16 cellular contexts compared by ENCODE assay signal in genomic region chr6:925656-926213, GRCh38.
DNase-seq lines count a peak whose midpoint lies in the region; ATAC-seq and TF ChIP-seq lines count a peak whose summit lies in the region.
"Had no signal": no experiment of that assay in that cellular context is flagged by ENCODE, and none has a peak within 500 bp of the region (broad histone marks: within the 10 kb centered on the region; RNA-seq: fewer than 3 reads in every experiment).

No MANE protein-coding gene starts in this region.

- no peaks in the 10 kb centered on the region for H3K36me3 Mint-ChIP-seq in activated CD8-positive, alpha-beta memory T cell treated with anti-CD3 and anti-CD28 coated beads, Interleukin-2, amount 10 ng/mL, durations not matched to agents 7 days and 5 days
- peaks cover 3% of the 10 kb centered on the region for H3K36me3 Mint-ChIP-seq in nephron progenitor cell (ENCODE audit: low read depth)
- no peaks in the 10 kb centered on the region for H3K36me3 Mint-ChIP-seq in activated naive CD4-positive, alpha-beta T cell treated with anti-CD3 and anti-CD28 coated beads, Interleukin-2, amount 10 ng/mL, durations not matched to agents 7 days and 5 days
- H3K36me3 Mint-ChIP-seq: CD14-positive monocyte; CD8-positive, alpha-beta T cell had no signal

- H3K4me3 Mint-ChIP-seq in activated CD8-positive, alpha-beta memory T cell treated with anti-CD3 and anti-CD28 coated beads, Interleukin-2, amount 10 ng/mL, durations not matched to agents 7 days and 5 days = no peak overlapping the region
- H3K4me3 Mint-ChIP-seq in nephron progenitor cell = no peak overlapping the region
- H3K4me3 Mint-ChIP-seq in activated naive CD4-positive, alpha-beta T cell treated with anti-CD3 and anti-CD28 coated beads, Interleukin-2, amount 10 ng/mL, durations not matched to agents 7 days and 5 days = no peak overlapping the region
- H3K4me3 Mint-ChIP-seq: CD14-positive monocyte; CD8-positive, alpha-beta T cell had no signal

- H3K27ac Mint-ChIP-seq in activated CD8-positive, alpha-beta memory T cell treated with anti-CD3 and anti-CD28 coated beads, Interleukin-2, amount 10 ng/mL, durations not matched to agents 7 days and 5 days = no peak overlapping the region
- peak overlapping the region; percentile 29 for H3K27ac Mint-ChIP-seq in nephron progenitor cell
- H3K27ac Mint-ChIP-seq in activated naive CD4-positive, alpha-beta T cell treated with anti-CD3 and anti-CD28 coated beads, Interleukin-2, amount 10 ng/mL, durations not matched to agents 7 days and 5 days = no peak overlapping the region
- H3K27ac Mint-ChIP-seq: CD14-positive monocyte; CD8-positive, alpha-beta T cell had no signal

- no peak for ATAC-seq in activated CD8-positive, alpha-beta memory T cell treated with anti-CD3 and anti-CD28 coated beads, Interleukin-2, amount 10 ng/mL, durations not matched to agents 7 days and 5 days
- ATAC-seq in esophagus mucosa (peak; percentile 38), HG03442 (IDR thresholded peaks at IDR 0.05; ENCODE audit: unreplicated experiment) (no peak)
- ATAC-seq: CD8-positive, alpha-beta T cell; HepG2 had no signal

- H3K4me1 Mint-ChIP-seq in activated CD8-positive, alpha-beta memory T cell treated with anti-CD3 and anti-CD28 coated beads, Interleukin-2, amount 10 ng/mL, durations not matched to agents 7 days and 5 days = no peaks in the 10 kb centered on the region
- no peaks in the 10 kb centered on the region for H3K4me1 Mint-ChIP-seq in nephron progenitor cell
- no peaks in the 10 kb centered on the region for H3K4me1 Mint-ChIP-seq in activated naive CD4-positive, alpha-beta T cell treated with anti-CD3 and anti-CD28 coated beads, Interleukin-2, amount 10 ng/mL, durations not matched to agents 7 days and 5 days
- H3K4me1 Mint-ChIP-seq: CD14-positive monocyte had no signal

- peaks cover 6% of the 10 kb centered on the region for H3K9me3 Mint-ChIP-seq in activated CD8-positive, alpha-beta memory T cell treated with anti-CD3 and anti-CD28 coated beads, Interleukin-2, amount 10 ng/mL, durations not matched to agents 7 days and 5 days (ENCODE audit: low read depth)
- H3K9me3 Mint-ChIP-seq in nephron progenitor cell = peaks cover 31% of the 10 kb centered on the region
- peaks cover 5% of the 10 kb centered on the region for H3K9me3 Mint-ChIP-seq in activated naive CD4-positive, alpha-beta T cell treated with anti-CD3 and anti-CD28 coated beads, Interleukin-2, amount 10 ng/mL, durations not matched to agents 7 days and 5 days

- no peak for TF ChIP-seq CTCF in nephron progenitor cell (IDR thresholded peaks at IDR 0.05)

- DNase-seq in activated CD8-positive, alpha-beta memory T cell treated with anti-CD3 and anti-CD28 coated beads, Interleukin-2, amount 10 ng/mL, durations not matched to agents 7 days and 5 days = peak; percentile 8
- no peak for DNase-seq in activated CD8-positive, alpha-beta memory T cell treated with anti-CD3 and anti-CD28 coated beads for 24 hours
- DNase-seq in nephron progenitor cell (no peak), retina (no peak)
- no peak for DNase-seq in activated naive CD4-positive, alpha-beta T cell treated with anti-CD3 and anti-CD28 coated beads, Interleukin-2, amount 10 ng/mL, durations not matched to agents 7 days and 5 days
- DNase-seq: CD8-positive, alpha-beta T cell; COR-L47; DMS153; DMS79 treated with DMSO at 0.1 percent for 48 hours; EL; GM23248; H7 had no signal

- CTCF ChIA-PET in activated CD8-positive, alpha-beta memory T cell treated with anti-CD3 and anti-CD28 coated beads, Interleukin-2, amount 10 ng/mL, durations not matched to agents 7 days and 5 days (lab: Charles Lee) = no interaction called here
- CTCF ChIA-PET in activated naive CD4-positive, alpha-beta T cell treated with anti-CD3 and anti-CD28 coated beads, Interleukin-2, amount 10 ng/mL, durations not matched to agents 7 days and 5 days (lab: Charles Lee) = no interaction called here

- H3K27me3 Mint-ChIP-seq in activated CD8-positive, alpha-beta memory T cell treated with anti-CD3 and anti-CD28 coated beads, Interleukin-2, amount 10 ng/mL, durations not matched to agents 7 days and 5 days = no peaks in the 10 kb centered on the region
- peaks cover 5% of the 10 kb centered on the region for H3K27me3 Mint-ChIP-seq in nephron progenitor cell (ENCODE audit: low read depth, poor library complexity)
- peaks cover 7% of the 10 kb centered on the region for H3K27me3 Mint-ChIP-seq in activated naive CD4-positive, alpha-beta T cell treated with anti-CD3 and anti-CD28 coated beads, Interleukin-2, amount 10 ng/mL, durations not matched to agents 7 days and 5 days
